Comparison of ENCODE assay signal across 16 cellular contexts in the genomic region with DNA sequence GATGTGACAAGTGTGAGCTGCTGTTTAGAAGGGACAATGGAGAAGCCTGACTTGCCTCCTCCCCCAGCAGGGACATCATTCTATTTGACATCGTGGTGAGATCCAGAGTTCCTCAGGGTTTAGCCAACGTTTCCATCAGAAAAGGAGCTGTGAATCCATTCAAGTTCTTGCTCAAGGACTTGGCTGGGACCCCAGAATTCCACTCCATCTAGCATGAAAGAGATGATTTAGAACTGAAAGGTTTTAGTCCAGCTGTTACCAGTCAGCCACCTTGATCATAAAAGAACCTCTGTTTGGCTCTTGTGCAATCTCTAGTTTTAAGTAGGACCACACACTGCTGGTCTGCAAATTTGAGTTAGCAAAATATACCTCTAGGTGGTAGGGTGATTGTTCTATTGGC.
DNase-seq lines count a peak whose midpoint lies in the region; ATAC-seq and TF ChIP-seq lines count a peak whose summit lies in the region.
"Had no signal": no experiment of that assay in that cellular context is flagged by ENCODE, and none has a peak within 500 bp of the region (broad histone marks: within the 10 kb centered on the region; RNA-seq: fewer than 3 reads in every experiment).

No MANE protein-coding gene starts in this region.

- H3K36me3 ChIP-seq in Peyer's patch = no peaks in the 10 kb centered on the region
- H3K36me3 ChIP-seq: heart right ventricle had no signal

- H3K4me3 Mint-ChIP-seq in chondrocyte (ENCODE audit: unreplicated experiment) = no peak overlapping the region
- peak overlapping the region; percentile 21 for H3K4me3 Mint-ChIP-seq in memory B cell
- H3K4me3 Mint-ChIP-seq: activated CD8-positive, alpha-beta memory T cell treated with anti-CD3 and anti-CD28 coated beads, Interleukin-2, amount 10 ng/mL, durations not matched to agents 7 days and 5 days; activated naive CD8-positive, alpha-beta T cell treated with anti-CD3 and anti-CD28 coated beads, Interleukin-2, amount 10 ng/mL, durations not matched to agents 7 days and 5 days; CD4-positive, alpha-beta T cell; stimulated activated naive B cell treated with anti-CD40 and anti-IgM and Interleukin-4, amounts not matched to agents 10 μg/mL and 1 μg/mL and 100 μg/mL, for 72 hours had no signal

- DNase-seq in AG09309 (ENCODE audit: low read depth) (peak; percentile 69), HT1080 (ENCODE audit: low read depth) (peak; percentile 64), chondrocyte (ENCODE audit: low spot score) (no peak), memory B cell (ENCODE audit: low spot score in 2 of 2) (no peak), Peyer's patch (no peak), 8988T (no peak)
- DNase-seq: activated CD8-positive, alpha-beta memory T cell treated with anti-CD3 and anti-CD28 coated beads, Interleukin-2, amount 10 ng/mL, durations not matched to agents 7 days and 5 days; activated naive CD8-positive, alpha-beta T cell treated with anti-CD3 and anti-CD28 coated beads, Interleukin-2, amount 10 ng/mL, durations not matched to agents 7 days and 5 days; CD4-positive, alpha-beta T cell; dorsolateral prefrontal cortex; heart right ventricle; NCI-H446 treated with DMSO at 0.1 percent for 48 hours; stimulated activated CD4-positive, alpha-beta T cell treated with anti-CD3 and anti-CD28 coated beads, Interleukin-2, amount 100 ng/mL, for 24 hours; stimulated activated naive B cell treated with anti-CD40 and anti-IgM and Interleukin-4, amounts not matched to agents 10 μg/mL and 1 μg/mL and 100 μg/mL, for 72 hours had no signal

- no peak overlapping the region for H3K27ac ChIP-seq in Peyer's patch

- H3K27ac Mint-ChIP-seq in chondrocyte (ENCODE audit: unreplicated experiment) (peak overlapping the region; percentile 70), memory B cell (peak overlapping the region; percentile 92)
- H3K27ac Mint-ChIP-seq: activated CD8-positive, alpha-beta memory T cell treated with anti-CD3 and anti-CD28 coated beads, Interleukin-2, amount 10 ng/mL, durations not matched to agents 7 days and 5 days; activated naive CD8-positive, alpha-beta T cell treated with anti-CD3 and anti-CD28 coated beads, Interleukin-2, amount 10 ng/mL, durations not matched to agents 7 days and 5 days; CD4-positive, alpha-beta T cell; stimulated activated naive B cell treated with anti-CD40 and anti-IgM and Interleukin-4, amounts not matched to agents 10 μg/mL and 1 μg/mL and 100 μg/mL, for 72 hours had no signal

- H3K4me1 Mint-ChIP-seq in chondrocyte (ENCODE audit: low read depth) (peaks cover 81% of the 10 kb centered on the region), memory B cell (peaks cover 29% of the 10 kb centered on the region)

- TF ChIP-seq CTCF in AG09309 (IDR thresholded peaks at IDR 0.05; ENCODE audit: control insufficient read depth, insufficient read depth, low read depth, low read length, missing control alignments) (no peak), chondrocyte (IDR thresholded peaks at IDR 0.05) (no peak), Peyer's patch (IDR thresholded peaks at IDR 0.05) (no peak)

- no peaks in the 10 kb centered on the region for H3K27me3 ChIP-seq in Peyer's patch
- H3K27me3 ChIP-seq: heart right ventricle had no signal

- peaks cover 0 to 6% (median 0%) of the 10 kb centered on the region in 4 donors for H3K4me1 ChIP-seq in Peyer's patch

- no peak for TF ChIP-seq POLR2A in Peyer's patch (IDR thresholded peaks at IDR 0.05)

- H3K9me3 Mint-ChIP-seq in chondrocyte (ENCODE audit: low read depth) = peaks cover under 1% of the 10 kb centered on the region
- H3K9me3 Mint-ChIP-seq in memory B cell = no peaks in the 10 kb centered on the region
- H3K9me3 Mint-ChIP-seq: activated naive CD8-positive, alpha-beta T cell treated with anti-CD3 and anti-CD28 coated beads, Interleukin-2, amount 10 ng/mL, durations not matched to agents 7 days and 5 days; CD4-positive, alpha-beta T cell had no signal

- ATAC-seq in memory B cell (ENCODE audit: low read depth) (peak; percentile 17), HG03439 (IDR thresholded peaks at IDR 0.05; ENCODE audit: unreplicated experiment) (no peak), HG02678 (IDR thresholded peaks at IDR 0.05; ENCODE audit: unreplicated experiment) (no peak)
- ATAC-seq: activated CD8-positive, alpha-beta memory T cell treated with anti-CD3 and anti-CD28 coated beads, Interleukin-2, amount 10 ng/mL, durations not matched to agents 7 days and 5 days had no signal

- H3K27me3 Mint-ChIP-seq in chondrocyte (ENCODE audit: low read depth) (no peaks in the 10 kb centered on the region), memory B cell (no peaks in the 10 kb centered on the region)
- H3K27me3 Mint-ChIP-seq: activated CD8-positive, alpha-beta memory T cell treated with anti-CD3 and anti-CD28 coated beads, Interleukin-2, amount 10 ng/mL, durations not matched to agents 7 days and 5 days; CD4-positive, alpha-beta T cell had no signal

- H3K36me3 Mint-ChIP-seq in chondrocyte (ENCODE audit: low read depth) = peaks cover 3% of the 10 kb centered on the region
- no peaks in the 10 kb centered on the region for H3K36me3 Mint-ChIP-seq in memory B cell
- H3K36me3 Mint-ChIP-seq: activated CD8-positive, alpha-beta memory T cell treated with anti-CD3 and anti-CD28 coated beads, Interleukin-2, amount 10 ng/mL, durations not matched to agents 7 days and 5 days; activated naive CD8-positive, alpha-beta T cell treated with anti-CD3 and anti-CD28 coated beads, Interleukin-2, amount 10 ng/mL, durations not matched to agents 7 days and 5 days; stimulated activated naive B cell treated with anti-CD40 and anti-IgM and Interleukin-4, amounts not matched to agents 10 μg/mL and 1 μg/mL and 100 μg/mL, for 72 hours had no signal

- no peaks in the 10 kb centered on the region for H3K9me3 ChIP-seq in Peyer's patch
- H3K9me3 ChIP-seq: heart right ventricle had no signal

- H3K4me3 ChIP-seq in AG09309 (ENCODE audit: control insufficient read depth, low read depth, low read length) (no peak overlapping the region), Peyer's patch (no peak overlapping the region)
- H3K4me3 ChIP-seq: dorsolateral prefrontal cortex, heart right ventricle had no signal

Comparison
In these comparisons a context has a peak if more than half of its experiments do, and no peak if none do; other contexts are left out.
1. DNase-seq: peak in AG09309 (single experiment) and HT1080 (single experiment); none in chondrocyte (single experiment), memory B cell (0 of 2), Peyer's patch (0 of 3) and 8988T (single experiment).